7 cellular contexts compared by ENCODE assay signal in genomic region chr1:58821309-58821708, GRCh38.
"Had no signal": no experiment of that assay in that cellular context is flagged by ENCODE, and none has a peak within 500 bp of the region (broad histone marks: within the 10 kb centered on the region; RNA-seq: fewer than 3 reads in every experiment).

No MANE protein-coding gene starts in this region.

- H3K9ac ChIP-seq: GM23248 had no signal

- H3K27me3 Mint-ChIP-seq: IgD-negative memory B cell had no signal

- H2AFZ ChIP-seq: GM23248 had no signal

- H3K9me3 ChIP-seq: HAP-1 had no signal

- ATAC-seq: HCT116 had no signal

- H3K36me3 ChIP-seq: HAP-1 had no signal

- H3K27ac ChIP-seq: GM23248 had no signal

- H3K4me3 Mint-ChIP-seq: IgD-negative memory B cell had no signal

- H3K4me3 ChIP-seq: GM23248, HAP-1 had no signal

- DNase-seq: GM23248, GOT3, H7, KG1 had no signal

- H3K9me3 Mint-ChIP-seq: IgD-negative memory B cell had no signal

- H3K27ac Mint-ChIP-seq: IgD-negative memory B cell had no signal
